7 cellular contexts compared by ENCODE assay signal in the genomic region with DNA sequence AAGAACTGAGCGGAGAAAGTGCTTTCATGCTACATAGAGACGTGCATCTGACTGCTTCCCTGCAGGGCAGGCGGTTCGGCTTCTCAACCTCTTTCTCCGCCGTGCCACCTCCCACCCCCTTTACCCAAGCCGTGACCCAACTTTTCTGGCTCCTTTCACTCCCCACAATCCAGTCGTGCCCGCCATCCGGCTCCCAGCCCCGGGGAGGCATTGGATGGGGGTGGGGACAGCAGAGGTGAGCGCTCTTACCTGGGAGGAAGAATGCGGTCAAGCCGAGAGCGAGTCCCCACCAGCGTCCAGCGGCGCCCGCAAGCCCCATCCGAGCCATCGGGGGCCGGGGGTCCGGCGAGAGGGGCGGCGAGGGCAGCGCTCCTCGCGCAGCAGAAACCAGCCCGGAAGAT. TPM values are rescaled to one million over a fixed set of nuclear protein-coding genes. Genes with fewer than 3 reads are reported as not detected.
DNase-seq lines count a peak whose midpoint lies in the region; FAIRE-seq and TF ChIP-seq lines count a peak whose summit lies in the region.

No MANE protein-coding gene starts in this region.

- no peaks in the 10 kb centered on the region; the same call in 1 of the 2 replicates for H3K27me3 ChIP-seq in GM06990 (replicated peaks; ENCODE audit: control insufficient read depth, insufficient read depth, low read length)
- no peaks in the 10 kb centered on the region for H3K27me3 ChIP-seq in bronchial epithelial cell (ENCODE audit: control insufficient read depth, insufficient read depth, low read length)
- H3K27me3 ChIP-seq in mononuclear cell (ENCODE audit: insufficient read depth, low read length), result peaks cover 16% of the 10 kb centered on the region

- H3K4me3 ChIP-seq in GM06990 (replicated peaks; ENCODE audit: low read depth, low read length) (peak overlapping the region; percentile 73), bronchial epithelial cell (ENCODE audit: low read depth, low read length) (peak overlapping the region; percentile 98), mononuclear cell (ENCODE audit: low read length) (peak overlapping the region; percentile 61)

- in situ Hi-C loops in KBM-7 (cut with MboI; ENCODE audit: low pct_unique_long_range_greater_than_20kb, low sequenced_read_pairs), result no loop called here

- H3K4me1 ChIP-seq in mononuclear cell (ENCODE audit: insufficient read depth, low read length), result peaks cover 33% of the 10 kb centered on the region

- H3K9me3 ChIP-seq in mononuclear cell (ENCODE audit: low read depth, low read length), result no peaks in the 10 kb centered on the region

- no peaks in the 10 kb centered on the region for H3K36me3 ChIP-seq in GM06990 (ENCODE audit: control insufficient read depth, insufficient read depth, low read length)
- H3K36me3 ChIP-seq in bronchial epithelial cell (ENCODE audit: control insufficient read depth, insufficient read depth, low read length), result peaks cover 27% of the 10 kb centered on the region

- no peak for TF ChIP-seq CTCF in GM06990 (IDR thresholded peaks at IDR 0.05; ENCODE audit: insufficient read depth, low read length, poor library complexity, severe bottlenecking)
- no peak for TF ChIP-seq CTCF in bronchial epithelial cell (IDR thresholded peaks at IDR 0.05; ENCODE audit: insufficient read depth, low read length, severe bottlenecking)

- DNase-seq in GM06990 (ENCODE audit: extremely low read depth, insufficient read length), result no peak
- DNase-seq in KBM-7, result peak; percentile 16
- no peak for DNase-seq in bronchial epithelial cell (ENCODE audit: low read depth)
- no peak for DNase-seq in OCI-M1 (lab: John Stamatoyannopoulos, UW)
- no peak for DNase-seq in effector CD4-positive, alpha-beta T cell
- DNase-seq in NCI-H2196 treated with DMSO at 0.1 percent for 48 hours (lab: John Stamatoyannopoulos, UW; ENCODE audit: unreplicated experiment), result no peak

- FAIRE-seq in bronchial epithelial cell (lab: Jason Lieb, UNC), result no peak

RNA-seq across cellular contexts. Expression of a gene that starts 0.8 kb away (rescaled TPM):
- total RNA-seq in bronchial epithelial cell, result 85.3 and 161 TPM in 2 replicates
- 2.0 TPM for total RNA-seq in mononuclear cell

Comparison
In these comparisons a context has a peak if more than half of its experiments do, and no peak if none do; other contexts are left out.
1. RNA of a gene that starts 0.8 kb away (total RNA-seq): 85.3 to 161 TPM in bronchial epithelial cell; 2.0 TPM in mononuclear cell (single experiment); every median in the first group is over 10 times any median in the second.
2. Peak in every context shown above with its lines, with median percentiles within 50 percentile points of each other: H3K4me3 ChIP-seq.